ENCODE assay signal across 12 cellular contexts in genomic region chr13:42747399-42747873, GRCh38. TPM values are rescaled to one million over a fixed set of nuclear protein-coding genes. Genes with fewer than 3 reads are reported as not detected.
DNase-seq lines count a peak whose midpoint lies in the region; ATAC-seq, FAIRE-seq and TF ChIP-seq lines count a peak whose summit lies in the region.
"Had no signal": no experiment of that assay in that cellular context is flagged by ENCODE, and none has a peak within 500 bp of the region (broad histone marks: within the 10 kb centered on the region; RNA-seq: fewer than 3 reads in every experiment).

No MANE protein-coding gene starts in this region.

- H3K9me3 Mint-ChIP-seq in astrocyte (ENCODE audit: unreplicated experiment) (no peaks in the 10 kb centered on the region), natural killer cell (no peaks in the 10 kb centered on the region)
- H3K9me3 Mint-ChIP-seq in activated CD4-positive, alpha-beta memory T cell treated with anti-CD3 and anti-CD28 coated beads for 36 hours, result no peaks in the 10 kb centered on the region

- intact Hi-C loops in right cardiac atrium (cut with DNase I) (no loop called here), natural killer cell (cut with micrococcal nuclease) (no loop called here)
- intact Hi-C loops in activated CD4-positive, alpha-beta memory T cell treated with anti-CD3 and anti-CD28 coated beads for 36 hours (cut with micrococcal nuclease), result no loop called here

- H3K36me3 ChIP-seq in ACC112 (ENCODE audit: insufficient read depth, low read length) (no peaks in the 10 kb centered on the region), astrocyte (ENCODE audit: insufficient read depth, low read length) (no peaks in the 10 kb centered on the region)
- H3K36me3 ChIP-seq: BLaER1 treated with 17β-estradiol and CSF1 and Interleukin-3, amounts not matched to agents 10 nM and 100 nM had no signal

- no peaks in the 10 kb centered on the region for H3K9me3 ChIP-seq in astrocyte (ENCODE audit: insufficient read depth, low read depth, low read length)
- no peaks in the 10 kb centered on the region for H3K9me3 ChIP-seq in right cardiac atrium (ENCODE audit: control insufficient read depth, low read length)
- H3K9me3 ChIP-seq: BLaER1 treated with 17β-estradiol and CSF1 and Interleukin-3, amounts not matched to agents 10 nM and 100 nM had no signal

- no peaks in the 10 kb centered on the region for H4K20me1 ChIP-seq in astrocyte (ENCODE audit: insufficient read depth, low read length)
- H4K20me1 ChIP-seq: BLaER1 treated with 17β-estradiol and CSF1 and Interleukin-3, amounts not matched to agents 10 nM and 100 nM had no signal

- peaks cover 2% of the 10 kb centered on the region for H3K36me3 Mint-ChIP-seq in astrocyte (ENCODE audit: low read depth, unreplicated experiment)
- no peaks in the 10 kb centered on the region for H3K36me3 Mint-ChIP-seq in natural killer cell
- H3K36me3 Mint-ChIP-seq in activated CD4-positive, alpha-beta memory T cell treated with anti-CD3 and anti-CD28 coated beads for 36 hours, result no peaks in the 10 kb centered on the region

- DNase-seq in HS-27A (ENCODE audit: low read depth) (peak; percentile 22), astrocyte (ENCODE audit: low read depth) (peak; percentile 96), right cardiac atrium (peak in 1 of 3 donors; percentile 42), NCI-H1694 (lab: John Stamatoyannopoulos, UW) (no peak), natural killer cell (no peak)
- DNase-seq in activated CD4-positive, alpha-beta memory T cell treated with anti-CD3 and anti-CD28 coated beads for 36 hours, result no peak
- DNase-seq: T-helper 17 cell had no signal

- WGBS in right cardiac atrium, result 41% methylated on average over 4 of the region's 4 CpGs

- H2AFZ ChIP-seq in ACC112 (ENCODE audit: low read length, unreplicated experiment) (no peak overlapping the region), astrocyte (ENCODE audit: low read depth, low read length) (no peak overlapping the region)

- POLR2A ChIA-PET in activated CD4-positive, alpha-beta memory T cell treated with anti-CD3 and anti-CD28 coated beads for 36 hours (lab: Charles Lee), result no interaction called here

- TF ChIP-seq CTCF in astrocyte (IDR thresholded peaks at IDR 0.05; ENCODE audit: insufficient read depth, low read depth, low read length) (no peak), natural killer cell (IDR thresholded peaks at IDR 0.05) (no peak)

- peak overlapping the region; percentile 94 for H3K27ac ChIP-seq in ACC112 (ENCODE audit: low read depth, low read length)
- peak overlapping the region; percentile 82 for H3K27ac ChIP-seq in astrocyte (ENCODE audit: low read depth, low read length)
- H3K27ac ChIP-seq in right cardiac atrium (ENCODE audit: low read length), result peak overlapping the region; percentile 90
- H3K27ac ChIP-seq: BLaER1 treated with 17β-estradiol and CSF1 and Interleukin-3, amounts not matched to agents 10 nM and 100 nM had no signal

- peak overlapping the region; percentile 68 for H3K4me2 ChIP-seq in astrocyte (ENCODE audit: low read length)
- H3K4me2 ChIP-seq: BLaER1 treated with 17β-estradiol and CSF1 and Interleukin-3, amounts not matched to agents 10 nM and 100 nM had no signal

- H3K27me3 ChIP-seq in ACC112 (ENCODE audit: insufficient read depth, low read length), result no peaks in the 10 kb centered on the region
- H3K27me3 ChIP-seq in astrocyte (ENCODE audit: insufficient read depth, low read length), result peaks cover 7% of the 10 kb centered on the region
- no peaks in the 10 kb centered on the region for H3K27me3 ChIP-seq in right cardiac atrium (ENCODE audit: control insufficient read depth, insufficient read depth)
- H3K27me3 ChIP-seq: BLaER1 treated with 17β-estradiol and CSF1 and Interleukin-3, amounts not matched to agents 10 nM and 100 nM had no signal

- peak overlapping the region; percentile 74 for H3K9ac ChIP-seq in astrocyte (ENCODE audit: low read length)
- H3K9ac ChIP-seq: BLaER1 treated with 17β-estradiol and CSF1 and Interleukin-3, amounts not matched to agents 10 nM and 100 nM had no signal

- H3K4me1 ChIP-seq in ACC112 (ENCODE audit: control insufficient read depth, insufficient read depth, low read length, unreplicated experiment) (peaks cover 26% of the 10 kb centered on the region), astrocyte (ENCODE audit: insufficient read depth, low read length) (peaks cover 15% of the 10 kb centered on the region), right cardiac atrium (ENCODE audit: control insufficient read depth, insufficient read depth, low read length) (peaks cover 3% of the 10 kb centered on the region)

- H3K27me3 Mint-ChIP-seq in astrocyte (ENCODE audit: low read depth, unreplicated experiment) (peaks cover 2% of the 10 kb centered on the region), natural killer cell (ENCODE audit: low read depth in 2 of 2) (peaks cover 2 to 5% of the 10 kb centered on the region in 2 donors)
- H3K27me3 Mint-ChIP-seq in activated CD4-positive, alpha-beta memory T cell treated with anti-CD3 and anti-CD28 coated beads for 36 hours, result peaks cover 21% of the 10 kb centered on the region

- H3K79me2 ChIP-seq in ACC112 (ENCODE audit: control insufficient read depth, insufficient read depth, low read length, unreplicated experiment), result no peaks in the 10 kb centered on the region
- no peaks in the 10 kb centered on the region for H3K79me2 ChIP-seq in astrocyte (ENCODE audit: insufficient read depth, low read length)

- H3K4me3 ChIP-seq in ACC112 (ENCODE audit: low read depth, low read length) (no peak overlapping the region), astrocyte (ENCODE audit: insufficient read depth, low read depth, low read length) (no peak overlapping the region), right cardiac atrium (ENCODE audit: low read length) (no peak overlapping the region)
- H3K4me3 ChIP-seq: BLaER1 treated with 17β-estradiol and CSF1 and Interleukin-3, amounts not matched to agents 10 nM and 100 nM; GM12878 had no signal

- CTCF ChIA-PET in activated CD4-positive, alpha-beta memory T cell treated with anti-CD3 and anti-CD28 coated beads for 36 hours (lab: Charles Lee), result no interaction called here

- peak; percentile 67 to 73 for ATAC-seq in right cardiac atrium
- no peak for ATAC-seq in natural killer cell
- ATAC-seq in GM21526 (IDR thresholded peaks at IDR 0.05; ENCODE audit: low FRiP score, unreplicated experiment), result no peak
- ATAC-seq: GM12878, T-helper 17 cell had no signal

- H3K4me3 Mint-ChIP-seq in astrocyte (ENCODE audit: unreplicated experiment), result no peak overlapping the region
- H3K4me3 Mint-ChIP-seq in natural killer cell, result no peak overlapping the region
- no peak overlapping the region for H3K4me3 Mint-ChIP-seq in activated CD4-positive, alpha-beta memory T cell treated with anti-CD3 and anti-CD28 coated beads for 36 hours
- H3K4me3 Mint-ChIP-seq: T-helper 17 cell had no signal

- H3K4me1 Mint-ChIP-seq in astrocyte (ENCODE audit: low read depth, unreplicated experiment) (peaks cover 13% of the 10 kb centered on the region), natural killer cell (no peaks in the 10 kb centered on the region)
- H3K4me1 Mint-ChIP-seq in activated CD4-positive, alpha-beta memory T cell treated with anti-CD3 and anti-CD28 coated beads for 36 hours (ENCODE audit: low read depth), result peaks cover 2% of the 10 kb centered on the region
- H3K4me1 Mint-ChIP-seq: T-helper 17 cell had no signal

- H3K27ac Mint-ChIP-seq in astrocyte (ENCODE audit: unreplicated experiment), result peak overlapping the region; percentile 93
- no peak overlapping the region for H3K27ac Mint-ChIP-seq in natural killer cell
- H3K27ac Mint-ChIP-seq in activated CD4-positive, alpha-beta memory T cell treated with anti-CD3 and anti-CD28 coated beads for 36 hours, result no peak overlapping the region
- H3K27ac Mint-ChIP-seq: T-helper 17 cell had no signal

- peak; percentile 99 for FAIRE-seq in astrocyte (lab: Jason Lieb, UNC)
- FAIRE-seq: GM12878 had no signal

RNA-seq across cellular contexts. Expression of gene FAM216B, which starts 33.9 kb away (rescaled TPM):
- total RNA-seq in astrocyte (not detected in 2 replicates), right cardiac atrium (10 to 100 TPM; 16.4 to 91.9 (median 48.9) TPM), natural killer cell (not detected)
- polyA plus RNA-seq in right cardiac atrium, result 10.5 TPM
- total RNA-seq in activated CD4-positive, alpha-beta memory T cell treated with anti-CD3 and anti-CD28 coated beads for 36 hours, result not detected
- total RNA-seq: GM12878, lower leg skin, T-helper 17 cell had no signal
- polyA plus RNA-seq: GM12878 had no signal

Comparison
In these comparisons a context has a peak if more than half of its experiments do, and no peak if none do; other contexts are left out.
1. DNase-seq: peak in HS-27A (single experiment) and astrocyte (single experiment); none in NCI-H1694 (single experiment), natural killer cell (single experiment) and activated CD4-positive, alpha-beta memory T cell treated with anti-CD3 and anti-CD28 coated beads for 36 hours (single experiment).
2. ATAC-seq: peak in right cardiac atrium (2 of 2); none in natural killer cell (0 of 3) and GM21526 (single experiment).
3. RNA of gene FAM216B, which starts 33.9 kb away (total RNA-seq): 16.4 to 91.9 TPM in right cardiac atrium; not detected in astrocyte, not detected in natural killer cell and not detected in activated CD4-positive, alpha-beta memory T cell treated with anti-CD3 and anti-CD28 coated beads for 36 hours; every median in the first group is over 10 times any median in the second.
4. Peak in every context shown above with its lines, with median percentiles within 50 percentile points of each other: H3K27ac ChIP-seq.